8 cellular contexts compared by ENCODE assay signal in genomic region chr13:50892162-50892944, GRCh38. TPM values are rescaled to one million over a fixed set of nuclear protein-coding genes. Genes with fewer than 3 reads are reported as not detected.
DNase-seq lines count a peak whose midpoint lies in the region; ATAC-seq, FAIRE-seq and TF ChIP-seq lines count a peak whose summit lies in the region.
"Had no signal": no experiment of that assay in that cellular context is flagged by ENCODE, and none has a peak within 500 bp of the region (broad histone marks: within the 10 kb centered on the region; RNA-seq: fewer than 3 reads in every experiment).

No MANE protein-coding gene starts in this region.

- H3K9me3 Mint-ChIP-seq in activated T-cell treated with anti-CD3 and anti-CD28 coated beads, Interleukin-2, amount 50 U/mL, for 72 hours, result peaks cover 2 to 3% of the 10 kb centered on the region in 2 donors
- H3K9me3 Mint-ChIP-seq: neural progenitor cell had no signal

- peak overlapping the region; percentile 73 to 86 for H3K4me3 Mint-ChIP-seq in activated T-cell treated with anti-CD3 and anti-CD28 coated beads, Interleukin-2, amount 50 U/mL, for 72 hours
- H3K4me3 Mint-ChIP-seq: neural progenitor cell had no signal

- WGBS in pancreas, 2 donors, result 76 to 80% methylated on average over 8 of the region's 8 CpGs

- H3K4me1 ChIP-seq in pancreas, result no peaks in the 10 kb centered on the region

- peaks cover 42% of the 10 kb centered on the region for H3K4me1 Mint-ChIP-seq in activated T-cell treated with anti-CD3 and anti-CD28 coated beads, Interleukin-2, amount 50 U/mL, for 72 hours (ENCODE audit: low read depth)

- DNase-seq in activated T-cell treated with anti-CD3 and anti-CD28 coated beads, Interleukin-2, amount 50 U/mL, for 72 hours, result peak; percentile 18 to 28
- DNase-seq in stimulated activated CD8-positive, alpha-beta memory T cell treated with anti-CD3 and anti-CD28 coated beads, Interleukin-4, amount 100 ng/mL, for 48 hours, result peak; percentile 48
- DNase-seq in NCI-H446 (lab: John Stamatoyannopoulos, UW), result no peak
- no peak for DNase-seq in Right ventricle myocardium inferior (ENCODE audit: missing footprints)
- no peak for DNase-seq in pancreas

- H3K27ac ChIP-seq in KOPT-K1 (ENCODE audit: low read depth, low read length, poor library complexity, severe bottlenecking) (peak overlapping the region; percentile 100), pancreas (no peak overlapping the region)
- H3K27ac ChIP-seq: neural progenitor cell had no signal

- no peaks in the 10 kb centered on the region for H3K9me3 ChIP-seq in KOPT-K1 (ENCODE audit: insufficient read depth, low read length, poor library complexity, severe bottlenecking)
- no peaks in the 10 kb centered on the region for H3K9me3 ChIP-seq in pancreas

- no peak for FAIRE-seq in pancreas (lab: Jason Lieb, UNC)

- H3K36me3 Mint-ChIP-seq in activated T-cell treated with anti-CD3 and anti-CD28 coated beads, Interleukin-2, amount 50 U/mL, for 72 hours (ENCODE audit: insufficient read depth in 2 of 2), result peaks cover 0 to 7% of the 10 kb centered on the region in 2 donors
- H3K36me3 Mint-ChIP-seq: neural progenitor cell had no signal

- intact Hi-C loops in Right ventricle myocardium inferior (cut with DNase I), result no loop called here
- intact Hi-C loops in pancreas (cut with DNase I), result no loop called here

- H3K27ac Mint-ChIP-seq in activated T-cell treated with anti-CD3 and anti-CD28 coated beads, Interleukin-2, amount 50 U/mL, for 72 hours, result peak overlapping the region; percentile 94
- H3K27ac Mint-ChIP-seq: neural progenitor cell had no signal

- no peaks in the 10 kb centered on the region for H3K27me3 Mint-ChIP-seq in activated T-cell treated with anti-CD3 and anti-CD28 coated beads, Interleukin-2, amount 50 U/mL, for 72 hours (ENCODE audit: low read depth)

- ATAC-seq in GM18868 (IDR thresholded peaks at IDR 0.05; ENCODE audit: unreplicated experiment) (peak; percentile 40), Right ventricle myocardium inferior (no peak), pancreas (no peak)
- peak; percentile 30 to 46 for ATAC-seq in activated T-cell treated with anti-CD3 and anti-CD28 coated beads, Interleukin-2, amount 50 U/mL, for 72 hours (replicated peaks in 1 of 2)

- no peak for TF ChIP-seq CTCF in pancreas (IDR thresholded peaks at IDR 0.05)

- no peak overlapping the region for H3K4me3 ChIP-seq in pancreas
- H3K4me3 ChIP-seq: neural progenitor cell had no signal

- H3K27me3 ChIP-seq in pancreas, result no peaks in the 10 kb centered on the region
- H3K27me3 ChIP-seq: neural progenitor cell had no signal

- H3K36me3 ChIP-seq in KOPT-K1 (ENCODE audit: insufficient read depth, low read length), result no peaks in the 10 kb centered on the region
- H3K36me3 ChIP-seq in pancreas, result no peaks in the 10 kb centered on the region
- H3K36me3 ChIP-seq: neural progenitor cell had no signal

RNA-seq across cellular contexts. Expression of gene RNASEH2B, which starts 17.2 kb away (rescaled TPM):
- 10 to 100 TPM; 63.7 to 86.5 TPM for total RNA-seq in activated T-cell treated with anti-CD3 and anti-CD28 coated beads, Interleukin-2, amount 50 U/mL, for 72 hours
- total RNA-seq in Right ventricle myocardium inferior, result 46.4 TPM
- 10 to 100 TPM; 19.0 to 24.8 (median 22.4) TPM for total RNA-seq in pancreas
- polyA plus RNA-seq in pancreas, result 10 to 100 TPM; 24.8 to 41.6 TPM

RNA-seq across cellular contexts. Expression of gene DLEU7, which starts 48.9 kb away (rescaled TPM):
- total RNA-seq in activated T-cell treated with anti-CD3 and anti-CD28 coated beads, Interleukin-2, amount 50 U/mL, for 72 hours, result not detected
- total RNA-seq in Right ventricle myocardium inferior, result not detected
- under 1 TPM in 3 of 6 donors, not detected in 3; 0.08 to 0.47 (median 0.12) TPM for total RNA-seq in pancreas
- under 1 TPM; 0.02 to 0.08 TPM for polyA plus RNA-seq in pancreas

Comparison
In these comparisons a context has a peak if more than half of its experiments do, and no peak if none do; other contexts are left out.
1. ATAC-seq: peak in GM18868 (single experiment) and activated T-cell treated with anti-CD3 and anti-CD28 coated beads, Interleukin-2, amount 50 U/mL, for 72 hours (2 of 2); none in Right ventricle myocardium inferior (single experiment) and pancreas (0 of 4).
2. DNase-seq: peak in activated T-cell treated with anti-CD3 and anti-CD28 coated beads, Interleukin-2, amount 50 U/mL, for 72 hours (2 of 2) and stimulated activated CD8-positive, alpha-beta memory T cell treated with anti-CD3 and anti-CD28 coated beads, Interleukin-4, amount 100 ng/mL, for 48 hours (single experiment); none in NCI-H446 (0 of 2), Right ventricle myocardium inferior (single experiment) and pancreas (0 of 6).